In genomic region chr10:62738916-62739315, GRCh38 we compare ENCODE assay signal across 18 cellular contexts.
DNase-seq lines count a peak whose midpoint lies in the region; ATAC-seq and TF ChIP-seq lines count a peak whose summit lies in the region.
"Had no signal": no experiment of that assay in that cellular context is flagged by ENCODE, and none has a peak within 500 bp of the region (broad histone marks: within the 10 kb centered on the region; RNA-seq: fewer than 3 reads in every experiment).

No MANE protein-coding gene starts in this region.

- no peaks in the 10 kb centered on the region for H3K27me3 Mint-ChIP-seq in stimulated activated memory B cell treated with anti-CD40 and anti-IgM and Interleukin-4, amounts not matched to agents 10 μg/mL and 1 μg/mL and 100 μg/mL, for 72 hours
- H3K27me3 Mint-ChIP-seq: activated CD4-positive, alpha-beta T cell treated with anti-CD3 and anti-CD28 coated beads for 36 hours had no signal

- H3K4me3 ChIP-seq in fibroblast of mammary gland (ENCODE audit: control insufficient read depth, low read depth, low read length) (no peak overlapping the region), lower lobe of right lung (no peak overlapping the region)
- H3K4me3 ChIP-seq: PC-9, SK-N-MC had no signal

- DNase-seq in GM03348 (ENCODE audit: low spot score), result peak; percentile 64
- peak; percentile 32 for DNase-seq in RKO (ENCODE audit: low spot score)
- DNase-seq in fibroblast of mammary gland (ENCODE audit: low read depth), result peak; percentile 84
- DNase-seq in nucleus accumbens (lab: John Stamatoyannopoulos, UW), result no peak
- no peak for DNase-seq in G401 (ENCODE audit: low spot score)
- DNase-seq in lower lobe of right lung, result no peak
- DNase-seq: activated CD4-positive, alpha-beta T cell treated with anti-CD3 and anti-CD28 coated beads for 36 hours; activated effector memory CD4-positive, alpha-beta T cell treated with anti-CD3 and anti-CD28 coated beads, Interleukin-2, amount 50 U/mL, for 16 hours; amniotic stem cell; C1 segment of cervical spinal cord; immature natural killer cell; natural killer cell; NCI-H146; NCI-H82; PC-9; stimulated activated CD4-positive, alpha-beta T cell treated with anti-CD3 and anti-CD28 coated beads, Interleukin-2, amount 100 ng/mL, for 48 hours had no signal

- H3K9me3 Mint-ChIP-seq in stimulated activated memory B cell treated with anti-CD40 and anti-IgM and Interleukin-4, amounts not matched to agents 10 μg/mL and 1 μg/mL and 100 μg/mL, for 72 hours, result no peaks in the 10 kb centered on the region
- H3K9me3 Mint-ChIP-seq: immature natural killer cell, natural killer cell had no signal

- H3K36me3 ChIP-seq in lower lobe of right lung, result no peaks in the 10 kb centered on the region

- intact Hi-C loops in lower lobe of right lung (cut with DNase I), result no loop called here

- peak overlapping the region; percentile 14 for H3K27ac Mint-ChIP-seq in stimulated activated memory B cell treated with anti-CD40 and anti-IgM and Interleukin-4, amounts not matched to agents 10 μg/mL and 1 μg/mL and 100 μg/mL, for 72 hours
- H3K27ac Mint-ChIP-seq: activated CD4-positive, alpha-beta T cell treated with anti-CD3 and anti-CD28 coated beads for 36 hours; immature natural killer cell; natural killer cell had no signal

- H3K4me1 ChIP-seq in lower lobe of right lung, result no peaks in the 10 kb centered on the region

- H3K27me3 ChIP-seq in lower lobe of right lung (ENCODE audit: low read depth), result no peaks in the 10 kb centered on the region

- TF ChIP-seq CTCF in fibroblast of mammary gland (conservative IDR thresholded peaks at IDR 0.05; ENCODE audit: control insufficient read depth, insufficient read depth, low read depth, low read length) (no peak), lower lobe of right lung (IDR thresholded peaks at IDR 0.05) (no peak)

- peaks cover 26% of the 10 kb centered on the region for H3K4me1 Mint-ChIP-seq in stimulated activated memory B cell treated with anti-CD40 and anti-IgM and Interleukin-4, amounts not matched to agents 10 μg/mL and 1 μg/mL and 100 μg/mL, for 72 hours
- H3K4me1 Mint-ChIP-seq: immature natural killer cell had no signal

- H3K27ac ChIP-seq in lower lobe of right lung, result no peak overlapping the region
- H3K27ac ChIP-seq: PC-9, SK-N-MC had no signal

- H3K36me3 Mint-ChIP-seq in stimulated activated memory B cell treated with anti-CD40 and anti-IgM and Interleukin-4, amounts not matched to agents 10 μg/mL and 1 μg/mL and 100 μg/mL, for 72 hours, result no peaks in the 10 kb centered on the region
- H3K36me3 Mint-ChIP-seq: natural killer cell had no signal

- in situ Hi-C loops in G401 (cut with HindIII; ENCODE audit: low sequenced_read_pairs), result no loop called here

- no peak overlapping the region for H3K4me3 Mint-ChIP-seq in stimulated activated memory B cell treated with anti-CD40 and anti-IgM and Interleukin-4, amounts not matched to agents 10 μg/mL and 1 μg/mL and 100 μg/mL, for 72 hours
- H3K4me3 Mint-ChIP-seq: activated CD4-positive, alpha-beta T cell treated with anti-CD3 and anti-CD28 coated beads for 36 hours; immature natural killer cell; natural killer cell had no signal

- no peaks in the 10 kb centered on the region for H3K9me3 ChIP-seq in lower lobe of right lung

- ATAC-seq in stimulated activated memory B cell treated with anti-CD40 and anti-IgM and Interleukin-4, amounts not matched to agents 10 μg/mL and 1 μg/mL and 100 μg/mL, for 72 hours, result no peak
- ATAC-seq in lower lobe of right lung, result no peak
- ATAC-seq: activated CD4-positive, alpha-beta T cell treated with anti-CD3 and anti-CD28 coated beads for 36 hours; natural killer cell had no signal

Comparison
In these comparisons a context has a peak if more than half of its experiments do, and no peak if none do; other contexts are left out.
1. DNase-seq: peak in GM03348 (single experiment), RKO (single experiment) and fibroblast of mammary gland (single experiment); none in nucleus accumbens (0 of 56), G401 (single experiment) and lower lobe of right lung (single experiment).